Comparison of ENCODE assay signal across 11 cellular contexts in the genomic region with DNA sequence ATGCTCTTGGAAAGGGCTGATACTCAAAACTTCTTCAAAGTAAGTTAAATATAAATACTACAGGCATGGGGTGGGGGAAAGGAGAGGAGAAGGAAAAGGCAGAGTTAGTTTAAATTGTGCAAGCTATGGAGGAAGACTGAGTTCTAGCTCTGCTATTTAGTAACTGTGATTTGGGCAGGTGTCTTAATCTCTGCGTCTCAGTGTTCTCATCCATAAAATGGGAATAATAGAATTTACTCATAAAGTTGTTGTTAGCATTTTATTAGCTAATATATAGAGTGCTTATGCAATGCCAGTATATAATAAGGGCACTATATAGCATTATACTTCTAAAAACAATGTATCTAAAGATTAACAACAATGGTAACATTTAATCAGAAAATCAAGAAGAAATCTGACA. TPM values are rescaled to one million over a fixed set of nuclear protein-coding genes. Genes with fewer than 3 reads are reported as not detected.
"Had no signal": no experiment of that assay in that cellular context is flagged by ENCODE, and none has a peak within 500 bp of the region (broad histone marks: within the 10 kb centered on the region; RNA-seq: fewer than 3 reads in every experiment).

No MANE protein-coding gene starts in this region.

- H3K4me3 Mint-ChIP-seq: GM23338, H9, HFFc6 had no signal

- H3K27ac Mint-ChIP-seq: GM23338, H9, HFFc6 had no signal

- H3K27ac ChIP-seq: GM23248 had no signal

- FAIRE-seq: H1, H54 had no signal

- ATAC-seq: GM23338, HCT116 had no signal

- H3K4me1 Mint-ChIP-seq: H9 had no signal

- H3K4me3 ChIP-seq: GM23248, GM23338, HAP-1 had no signal

- H3K4me2 ChIP-seq: GM23338 had no signal

- DNase-seq: GM23248, GOT3, H7, H9, HCEC 1CT, HFFc6 had no signal

- H3K9me3 ChIP-seq: HAP-1 had no signal

- H3K36me3 ChIP-seq: HAP-1 had no signal

- H3K4me1 ChIP-seq: HAP-1 had no signal

- H3K9ac ChIP-seq: GM23248 had no signal

- H2AFZ ChIP-seq: GM23248, GM23338 had no signal

RNA-seq across cellular contexts. Expression of a gene that starts 58.1 kb away (rescaled TPM):
- total RNA-seq: GM23248, H9 had no signal
